11 cellular contexts compared by ENCODE assay signal in the genomic region with DNA sequence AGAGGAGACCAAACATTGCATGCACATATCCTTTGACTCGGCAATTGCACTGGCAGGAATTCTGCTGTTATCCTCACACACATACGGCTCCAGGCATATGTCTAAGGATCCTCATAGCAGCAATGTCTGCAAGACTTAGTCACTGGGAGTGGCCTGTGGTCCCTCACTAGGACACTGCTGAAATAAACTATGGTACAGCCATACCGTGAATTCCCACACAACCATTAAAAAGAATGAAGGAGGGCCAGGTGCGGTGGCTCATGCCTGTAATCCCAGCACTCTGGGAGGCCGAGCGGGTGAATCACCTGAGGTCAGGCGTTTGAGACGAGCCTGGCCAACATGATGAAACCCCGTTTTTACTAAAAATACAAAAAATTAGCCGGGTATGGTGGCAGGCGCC.
DNase-seq lines count a peak whose midpoint lies in the region; ATAC-seq and TF ChIP-seq lines count a peak whose summit lies in the region.
"Had no signal": no experiment of that assay in that cellular context is flagged by ENCODE, and none has a peak within 500 bp of the region (broad histone marks: within the 10 kb centered on the region; RNA-seq: fewer than 3 reads in every experiment).

No MANE protein-coding gene starts in this region.

- no peak overlapping the region for H3K27ac Mint-ChIP-seq in activated naive CD4-positive, alpha-beta T cell treated with anti-CD3 and anti-CD28 coated beads, Interleukin-2, amount 10 ng/mL, durations not matched to agents 7 days and 5 days
- no peak overlapping the region for H3K27ac Mint-ChIP-seq in activated CD4-positive, alpha-beta memory T cell treated with anti-CD3 and anti-CD28 coated beads, Interleukin-2, amount 10 ng/mL, durations not matched to agents 7 days and 5 days
- H3K27ac Mint-ChIP-seq in T-helper 2 cell treated with Interferon-gamma antibody and Interleukin-4, amounts not matched to agents 5 μg/mL and 100 μg/mL, for 36 hours, result no peak overlapping the region

- POLR2A ChIA-PET in activated CD4-positive, alpha-beta memory T cell treated with anti-CD3 and anti-CD28 coated beads, Interleukin-2, amount 10 ng/mL, durations not matched to agents 7 days and 5 days (lab: Charles Lee), result interaction anchor here (0.9 to 7.6 kb wide), 2 partner anchors 93 to 103 kb away, joined by 4 to 153 read pairs; a partner anchor contains a TSS

- no peak overlapping the region for H3K4me3 ChIP-seq in upper lobe of right lung

- no peak for TF ChIP-seq CTCF in upper lobe of right lung (IDR thresholded peaks at IDR 0.05)

- H3K4me3 Mint-ChIP-seq in activated naive CD4-positive, alpha-beta T cell treated with anti-CD3 and anti-CD28 coated beads, Interleukin-2, amount 10 ng/mL, durations not matched to agents 7 days and 5 days, result no peak overlapping the region
- no peak overlapping the region for H3K4me3 Mint-ChIP-seq in activated CD4-positive, alpha-beta memory T cell treated with anti-CD3 and anti-CD28 coated beads, Interleukin-2, amount 10 ng/mL, durations not matched to agents 7 days and 5 days
- no peak overlapping the region for H3K4me3 Mint-ChIP-seq in T-helper 2 cell treated with Interferon-gamma antibody and Interleukin-4, amounts not matched to agents 5 μg/mL and 100 μg/mL, for 36 hours

- no peaks in the 10 kb centered on the region for H3K9me3 Mint-ChIP-seq in activated naive CD4-positive, alpha-beta T cell treated with anti-CD3 and anti-CD28 coated beads, Interleukin-2, amount 10 ng/mL, durations not matched to agents 7 days and 5 days
- no peaks in the 10 kb centered on the region for H3K9me3 Mint-ChIP-seq in activated CD4-positive, alpha-beta memory T cell treated with anti-CD3 and anti-CD28 coated beads, Interleukin-2, amount 10 ng/mL, durations not matched to agents 7 days and 5 days
- H3K9me3 Mint-ChIP-seq in T-helper 2 cell treated with Interferon-gamma antibody and Interleukin-4, amounts not matched to agents 5 μg/mL and 100 μg/mL, for 36 hours, result no peaks in the 10 kb centered on the region

- H3K27ac ChIP-seq in upper lobe of right lung, result no peak overlapping the region

- no peaks in the 10 kb centered on the region for H3K27me3 ChIP-seq in upper lobe of right lung

- intact Hi-C loops in upper lobe of right lung (cut with DNase I), result no loop called here

- CTCF ChIA-PET in activated naive CD4-positive, alpha-beta T cell treated with anti-CD3 and anti-CD28 coated beads, Interleukin-2, amount 10 ng/mL, durations not matched to agents 7 days and 5 days (lab: Charles Lee), result interaction anchor here (1.1 to 1.2 kb wide), 2 partner anchors 28 to 103 kb away, joined by 3 to 4 read pairs; no protein-coding TSS in a partner anchor
- CTCF ChIA-PET in activated CD4-positive, alpha-beta memory T cell treated with anti-CD3 and anti-CD28 coated beads, Interleukin-2, amount 10 ng/mL, durations not matched to agents 7 days and 5 days (lab: Charles Lee), result no interaction called here

- no peaks in the 10 kb centered on the region for H3K36me3 Mint-ChIP-seq in activated naive CD4-positive, alpha-beta T cell treated with anti-CD3 and anti-CD28 coated beads, Interleukin-2, amount 10 ng/mL, durations not matched to agents 7 days and 5 days
- no peaks in the 10 kb centered on the region for H3K36me3 Mint-ChIP-seq in activated CD4-positive, alpha-beta memory T cell treated with anti-CD3 and anti-CD28 coated beads, Interleukin-2, amount 10 ng/mL, durations not matched to agents 7 days and 5 days (ENCODE audit: low read depth)
- no peaks in the 10 kb centered on the region for H3K36me3 Mint-ChIP-seq in T-helper 2 cell treated with Interferon-gamma antibody and Interleukin-4, amounts not matched to agents 5 μg/mL and 100 μg/mL, for 36 hours (ENCODE audit: low read depth)

- DNase-seq in activated naive CD4-positive, alpha-beta T cell treated with anti-CD3 and anti-CD28 coated beads, Interleukin-2, amount 10 ng/mL, durations not matched to agents 7 days and 5 days, result peak; percentile 6
- DNase-seq in activated naive CD4-positive, alpha-beta T cell treated with anti-CD3 and anti-CD28 coated beads, Interleukin-2, amount 50 U/mL, for 16 hours, result no peak
- peak; percentile 98 for DNase-seq in SW480 (ENCODE audit: low spot score)
- DNase-seq in foreskin melanocyte, result peak; percentile 36
- peak; percentile 17 for DNase-seq in upper lobe of right lung
- no peak for DNase-seq in activated CD4-positive, alpha-beta memory T cell treated with anti-CD3 and anti-CD28 coated beads, Interleukin-2, amount 10 ng/mL, durations not matched to agents 7 days and 5 days
- no peak for DNase-seq in T-helper 2 cell treated with Interferon-gamma antibody and Interleukin-4, amounts not matched to agents 5 μg/mL and 100 μg/mL, for 36 hours (ENCODE audit: low spot score)
- DNase-seq: cortex of kidney, NCI-H1436, retina had no signal

- peaks cover 34% of the 10 kb centered on the region for H3K27me3 Mint-ChIP-seq in activated naive CD4-positive, alpha-beta T cell treated with anti-CD3 and anti-CD28 coated beads, Interleukin-2, amount 10 ng/mL, durations not matched to agents 7 days and 5 days
- no peaks in the 10 kb centered on the region for H3K27me3 Mint-ChIP-seq in activated CD4-positive, alpha-beta memory T cell treated with anti-CD3 and anti-CD28 coated beads, Interleukin-2, amount 10 ng/mL, durations not matched to agents 7 days and 5 days
- H3K27me3 Mint-ChIP-seq in T-helper 2 cell treated with Interferon-gamma antibody and Interleukin-4, amounts not matched to agents 5 μg/mL and 100 μg/mL, for 36 hours (ENCODE audit: low read depth), result no peaks in the 10 kb centered on the region

- no peaks in the 10 kb centered on the region for H3K9me3 ChIP-seq in upper lobe of right lung

- H3K36me3 ChIP-seq in upper lobe of right lung, result no peaks in the 10 kb centered on the region

- H3K4me1 ChIP-seq in upper lobe of right lung, result peaks cover 34% of the 10 kb centered on the region

- H3K4me1 Mint-ChIP-seq in activated naive CD4-positive, alpha-beta T cell treated with anti-CD3 and anti-CD28 coated beads, Interleukin-2, amount 10 ng/mL, durations not matched to agents 7 days and 5 days, result peaks cover 42% of the 10 kb centered on the region
- peaks cover 39% of the 10 kb centered on the region for H3K4me1 Mint-ChIP-seq in activated CD4-positive, alpha-beta memory T cell treated with anti-CD3 and anti-CD28 coated beads, Interleukin-2, amount 10 ng/mL, durations not matched to agents 7 days and 5 days
- H3K4me1 Mint-ChIP-seq in T-helper 2 cell treated with Interferon-gamma antibody and Interleukin-4, amounts not matched to agents 5 μg/mL and 100 μg/mL, for 36 hours (ENCODE audit: low read depth), result peaks cover 30% of the 10 kb centered on the region

- ATAC-seq in upper lobe of right lung (no peak), GM18868 (IDR thresholded peaks at IDR 0.05; ENCODE audit: unreplicated experiment) (no peak)

Comparison
In these comparisons a context has a peak if more than half of its experiments do, and no peak if none do; other contexts are left out.
1. DNase-seq: peak in activated naive CD4-positive, alpha-beta T cell treated with anti-CD3 and anti-CD28 coated beads, Interleukin-2, amount 10 ng/mL, durations not matched to agents 7 days and 5 days (single experiment), SW480 (single experiment), foreskin melanocyte (single experiment) and upper lobe of right lung (single experiment); none in activated naive CD4-positive, alpha-beta T cell treated with anti-CD3 and anti-CD28 coated beads, Interleukin-2, amount 50 U/mL, for 16 hours (single experiment), activated CD4-positive, alpha-beta memory T cell treated with anti-CD3 and anti-CD28 coated beads, Interleukin-2, amount 10 ng/mL, durations not matched to agents 7 days and 5 days (single experiment) and T-helper 2 cell treated with Interferon-gamma antibody and Interleukin-4, amounts not matched to agents 5 μg/mL and 100 μg/mL, for 36 hours (single experiment).